In genomic region chr2:54166121-54166773, GRCh38 we compare ENCODE assay signal across 19 cellular contexts.
"Had no signal": no experiment of that assay in that cellular context is flagged by ENCODE, and none has a peak within 500 bp of the region (broad histone marks: within the 10 kb centered on the region; RNA-seq: fewer than 3 reads in every experiment).

No MANE protein-coding gene starts in this region.

- H3K36me3 Mint-ChIP-seq: activated naive CD4-positive, alpha-beta T cell treated with anti-CD3 and anti-CD28 coated beads, Interleukin-2, amount 50 U/mL, for 72 hours; natural killer cell had no signal

- H3K9me3 Mint-ChIP-seq: activated naive CD4-positive, alpha-beta T cell treated with anti-CD3 and anti-CD28 coated beads, Interleukin-2, amount 50 U/mL, for 72 hours; activated T-cell treated with anti-CD3 and anti-CD28 coated beads, Interleukin-2, amount 50 U/mL, for 24 hours; activated T-helper 17 cell treated with anti-CD3 and anti-CD28 coated beads, Interleukin-2, amount 50 U/mL, for 72 hours; mesothelial cell of epicardium; natural killer cell; T-cell; T-helper 2 cell treated with Interferon-gamma antibody and Interleukin-4, amounts not matched to agents 5 μg/mL and 100 μg/mL, for 36 hours had no signal

- H3K27ac ChIP-seq: coronary artery, esophagus squamous epithelium, left lung, thyroid gland, WERI-Rb-1 had no signal

- H3K27me3 Mint-ChIP-seq: activated T-cell treated with anti-CD3 and anti-CD28 coated beads, Interleukin-2, amount 50 U/mL, for 24 hours; activated T-helper 17 cell treated with anti-CD3 and anti-CD28 coated beads, Interleukin-2, amount 50 U/mL, for 72 hours; progenitor cell of endocrine pancreas; T-cell had no signal

- ATAC-seq: activated naive CD4-positive, alpha-beta T cell treated with anti-CD3 and anti-CD28 coated beads, Interleukin-2, amount 50 U/mL, for 72 hours; activated T-helper 17 cell treated with anti-CD3 and anti-CD28 coated beads, Interleukin-2, amount 50 U/mL, for 72 hours; left lung; natural killer cell; stimulated activated naive CD8-positive, alpha-beta T cell treated with anti-CD3 and anti-CD28 coated beads, Interleukin-15, Interleukin-2, amounts not matched to agents 100 U/mL and 50 U/mL, for 24 hours; T-cell had no signal

- H3K27me3 ChIP-seq: esophagus squamous epithelium, left lung, thyroid gland had no signal

- H3K4me3 Mint-ChIP-seq: activated T-cell treated with anti-CD3 and anti-CD28 coated beads, Interleukin-2, amount 50 U/mL, for 24 hours; activated T-helper 17 cell treated with anti-CD3 and anti-CD28 coated beads, Interleukin-2, amount 50 U/mL, for 72 hours; mesothelial cell of epicardium; natural killer cell; T-cell; T-helper 2 cell treated with Interferon-gamma antibody and Interleukin-4, amounts not matched to agents 5 μg/mL and 100 μg/mL, for 36 hours had no signal

- H3K4me1 ChIP-seq: esophagus squamous epithelium, left lung, thyroid gland had no signal

- H3K9me3 ChIP-seq: esophagus squamous epithelium, left lung, thyroid gland had no signal

- H3K36me3 ChIP-seq: esophagus squamous epithelium, left lung, thyroid gland, WERI-Rb-1 had no signal

- H3K4me3 ChIP-seq: coronary artery, esophagus squamous epithelium, left lung, lung, thyroid gland had no signal

- H3K4me1 Mint-ChIP-seq: activated T-helper 17 cell treated with anti-CD3 and anti-CD28 coated beads, Interleukin-2, amount 50 U/mL, for 72 hours; natural killer cell; T-cell had no signal

- DNase-seq: activated CD4-positive, alpha-beta T cell treated with anti-CD3 and anti-CD28 coated beads, Interleukin-2, amount 50 U/mL, for 1 hour; activated CD4-positive, CD25-positive, alpha-beta regulatory T cell treated with anti-CD3 and anti-CD28 coated beads, Interleukin-2, amount 50 U/mL, for 72 hours; activated CD8-positive, alpha-beta memory T cell treated with anti-CD3 and anti-CD28 coated beads, Interleukin-2, amount 50 U/mL, for 4 hours; activated T-cell treated with anti-CD3 and anti-CD28 coated beads, Interleukin-2, amount 50 U/mL, for 24 hours; esophagus squamous epithelium; left lung; natural killer cell; stimulated activated CD4-positive, alpha-beta T cell treated with anti-CD3 and anti-CD28 coated beads, Interleukin-4, amount 100 ng/mL, for 24 hours; stimulated activated naive CD8-positive, alpha-beta T cell treated with anti-CD3 and anti-CD28 coated beads, Interleukin-15, Interleukin-2, amounts not matched to agents 100 U/mL and 50 U/mL, for 24 hours; T-cell; thyroid gland; WERI-Rb-1 had no signal

- H3K27ac Mint-ChIP-seq: activated naive CD4-positive, alpha-beta T cell treated with anti-CD3 and anti-CD28 coated beads, Interleukin-2, amount 50 U/mL, for 72 hours; activated T-cell treated with anti-CD3 and anti-CD28 coated beads, Interleukin-2, amount 50 U/mL, for 24 hours; activated T-helper 17 cell treated with anti-CD3 and anti-CD28 coated beads, Interleukin-2, amount 50 U/mL, for 72 hours; mesothelial cell of epicardium; natural killer cell; progenitor cell of endocrine pancreas; T-cell; T-helper 2 cell treated with Interferon-gamma antibody and Interleukin-4, amounts not matched to agents 5 μg/mL and 100 μg/mL, for 36 hours had no signal
